ENCODE assay signal across 14 cellular contexts in the genomic region with DNA sequence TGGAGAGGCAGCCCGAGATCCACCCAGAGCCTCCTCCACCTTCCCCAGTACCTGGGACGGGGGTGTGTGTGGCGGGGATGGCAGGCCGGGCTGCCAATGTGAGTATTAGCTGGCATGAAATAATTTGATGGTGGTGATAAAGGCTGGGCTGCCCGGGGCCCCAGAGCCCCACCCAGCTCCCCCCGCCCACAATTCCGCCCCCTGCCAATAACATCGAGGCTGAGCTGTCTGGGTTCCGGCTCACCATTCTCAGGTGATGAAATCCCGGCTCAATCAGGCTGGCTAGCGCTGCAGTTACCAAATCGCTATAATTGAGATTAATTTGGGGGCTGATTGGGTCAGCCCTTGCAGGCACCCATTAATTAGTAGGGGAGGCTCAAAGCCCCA.
DNase-seq lines count a peak whose midpoint lies in the region; ATAC-seq, FAIRE-seq and TF ChIP-seq lines count a peak whose summit lies in the region.
"Had no signal": no experiment of that assay in that cellular context is flagged by ENCODE, and none has a peak within 500 bp of the region (broad histone marks: within the 10 kb centered on the region; RNA-seq: fewer than 3 reads in every experiment).

No MANE protein-coding gene starts in this region.

- in situ Hi-C loops in K562 (cut with MboI) (no loop called here), ACHN (cut with HindIII; ENCODE audit: low pct_ligation_motif_present, low pct_unique_long_range_greater_than_20kb, low sequenced_read_pairs) (no loop called here)

- H3K9me3 ChIP-seq in BLaER1 (no peaks in the 10 kb centered on the region), K562 (replicated peaks; ENCODE audit: control insufficient read depth, insufficient read depth, low read depth, low read length) (no peaks in the 10 kb centered on the region)
- H3K9me3 ChIP-seq: ascending aorta, lower lobe of right lung, thoracic aorta had no signal

- DNase-seq in K562 (ENCODE audit: extremely low read depth in 1 of 4, low spot score in 3 of 4) (no peak), left kidney (ENCODE audit: low read depth, low spot score) (peak; percentile 26), ACHN (no peak), epidermal melanocyte (ENCODE audit: insufficient read length, low spot score) (no peak), retina (no peak), superior temporal gyrus (ENCODE audit: extremely low spot score) (no peak)
- DNase-seq: activated gamma-delta T cell, lower lobe of right lung had no signal

- TF ChIP-seq RAD21 in Ishikawa (IDR thresholded peaks at IDR 0.05; ENCODE audit: low read depth) (no peak), K562 (CRISPR knock-in tag; conservative IDR thresholded peaks at IDR 0.05 in 1 of 2, IDR thresholded peaks at IDR 0.05 in 1 of 2) (no peak)

- H3K27ac ChIP-seq in BLaER1 (no peak overlapping the region), K562 (ENCODE audit: extremely low read depth, low read depth, low read length) (no peak overlapping the region)
- H3K27ac ChIP-seq: ascending aorta, thoracic aorta had no signal

- H3K9ac ChIP-seq in BLaER1 = no peak overlapping the region
- H3K9ac ChIP-seq in K562 (ENCODE audit: insufficient read depth in 1 of 2, low read depth in 2 of 2, low read length in 2 of 2) = no peak overlapping the region

- no peak overlapping the region for H2AFZ ChIP-seq in K562 (ENCODE audit: low read depth, low read length)

- TF ChIP-seq CTCF in K562 (IDR thresholded peaks at IDR 0.05 in 2 of 3, conservative IDR thresholded peaks at IDR 0.05 in 1 of 3; ENCODE audit: insufficient read depth in 2 of 3, low read depth in 1 of 3, low read length in 3 of 3) = no peak

- TF ChIP-seq EP300 in Ishikawa (IDR thresholded peaks at IDR 0.05; ENCODE audit: borderline replicate concordance) (no peak), K562 (IDR thresholded peaks at IDR 0.05; ENCODE audit: low read length) (no peak)

- TF ChIP-seq POLR2A in K562 (conservative IDR thresholded peaks at IDR 0.05) = no peak

- 0 out of 2 replicates have a peak overlapping the region, but pooled peaks have one; percentile 83 for H3K4me2 ChIP-seq in BLaER1
- H3K4me2 ChIP-seq in K562 (ENCODE audit: insufficient read depth, low read length) = no peak overlapping the region

- no peak overlapping the region for H3K4me3 ChIP-seq in BLaER1
- H3K4me3 ChIP-seq in K562 = no peak overlapping the region
- H3K4me3 ChIP-seq: ascending aorta, thoracic aorta had no signal

- FAIRE-seq in K562 (lab: Jason Lieb, UNC) = no peak
- FAIRE-seq: D721Med had no signal

- no peaks in the 10 kb centered on the region for H3K79me2 ChIP-seq in K562 (ENCODE audit: control insufficient read depth, insufficient read depth, low read length)

- peaks cover 31% of the 10 kb centered on the region for H3K27me3 ChIP-seq in BLaER1
- peaks cover 54 to 86% of the 10 kb centered on the region in 2 experiments; a peak in 4 of 5 replicates for H3K27me3 ChIP-seq in K562 (ENCODE audit: control insufficient read depth in 2 of 2, insufficient read depth in 2 of 2, low read length in 2 of 2)
- H3K27me3 ChIP-seq: ascending aorta had no signal

- intact Hi-C loops in K562 (cut with micrococcal nuclease) = no loop called here

- H3K4me1 ChIP-seq in BLaER1 (peaks cover 66% of the 10 kb centered on the region), K562 (replicated peaks in 1 of 2; ENCODE audit: control insufficient read depth in 2 of 2, insufficient read depth in 2 of 2, low read length in 2 of 2) (peaks cover 0 to 24% of the 10 kb centered on the region in 2 experiments; a peak in 2 of 5 replicates)
- H3K4me1 ChIP-seq: ascending aorta had no signal

- H4K20me1 ChIP-seq in BLaER1 (peaks cover 51% of the 10 kb centered on the region; the same call in 1 of the 2 replicates), K562 (replicated peaks; ENCODE audit: control insufficient read depth, insufficient read depth, low read length) (0 out of 2 replicates have a peak, but pooled peaks cover 9% of the 10 kb centered on the region)

- 4% methylated on average over 12 of the region's 12 CpGs for WGBS in K562 (ENCODE audit: insufficient coverage, low coverage, missing lambda C conversion rate)

- no peaks in the 10 kb centered on the region for H3K9me1 ChIP-seq in K562 (ENCODE audit: control insufficient read depth, insufficient read depth, low read length)

- POLR2A ChIA-PET in K562 (lab: Yijun Ruan, JAX) = interaction anchor here (0.6 to 1.2 kb wide), 4 partner anchors 9 to 653 kb away, joined by 3 read pairs; no protein-coding TSS in a partner anchor

- BruUV-seq in K562 (replicated peaks; lab: Mats Ljungman, UMichigan) = no TSS peak

- CTCF ChIA-PET in K562 (lab: Yijun Ruan, JAX; ENCODE audit: low intra/inter-chr PET ratio) = interaction anchor here (0.7 kb wide), 1 partner anchor 20 kb away, joined by 3 read pairs; no protein-coding TSS in a partner anchor

- ATAC-seq in K562 = peak; percentile 32; the same call in 2 of the 3 replicates
- ATAC-seq: naive thymus-derived CD8-positive, alpha-beta T cell had no signal

- no peaks in the 10 kb centered on the region for H3K36me3 ChIP-seq in BLaER1
- no peaks in the 10 kb centered on the region for H3K36me3 ChIP-seq in K562 (ENCODE audit: control insufficient read depth, insufficient read depth, low read length)
- H3K36me3 ChIP-seq: ascending aorta, lower lobe of right lung, thoracic aorta had no signal

TF ChIP-seq in Ishikawa, 13 proteins besides CTCF, POLR2A, EP300 and RAD21:
- TF ChIP-seq, protein P1, sequence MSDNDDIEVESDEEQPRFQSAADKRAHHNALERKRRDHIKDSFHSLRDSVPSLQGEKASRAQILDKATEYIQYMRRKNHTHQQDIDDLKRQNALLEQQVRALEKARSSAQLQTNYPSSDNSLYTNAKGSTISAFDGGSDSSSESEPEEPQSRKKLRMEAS (IDR thresholded peaks at IDR 0.05) = no peak
- TF ChIP-seq EGR1 (IDR thresholded peaks at IDR 0.05) = no peak
- 0 out of 2 replicates have a peak, but pooled peaks have one; percentile 24 for TF ChIP-seq CEBPB (IDR thresholded peaks at IDR 0.05)
- TF ChIP-seq ZBTB7A (IDR thresholded peaks at IDR 0.05; ENCODE audit: low read depth) = no peak
- no peak for TF ChIP-seq TCF12 (IDR thresholded peaks at IDR 0.05; ENCODE audit: low read depth)
TF ChIP-seq in Ishikawa: peak in this region for 1.

TF ChIP-seq in K562, 482 proteins besides CTCF, POLR2A, EP300 and RAD21:
- TF ChIP-seq CEBPG (CRISPR knock-in tag; IDR thresholded peaks at IDR 0.05) (no peak), CEBPG (tag; conservative IDR thresholded peaks at IDR 0.05 in 1 of 2, IDR thresholded peaks at IDR 0.05 in 1 of 2) (peak in 1 of 2 experiments; percentile 84; a peak in 2 of 4 replicates), FOXJ3 (CRISPR knock-in tag; IDR thresholded peaks at IDR 0.05) (no peak), TOE1 (IDR thresholded peaks at IDR 0.05; ENCODE audit: borderline replicate concordance) (no peak), TOE1 (CRISPR knock-in tag; IDR thresholded peaks at IDR 0.05; ENCODE audit: borderline replicate concordance, low read depth) (no peak), NR1H2 (CRISPR knock-in tag; IDR thresholded peaks at IDR 0.05) (no peak)
